Comparison of ENCODE assay signal across 16 cellular contexts in the genomic region with DNA sequence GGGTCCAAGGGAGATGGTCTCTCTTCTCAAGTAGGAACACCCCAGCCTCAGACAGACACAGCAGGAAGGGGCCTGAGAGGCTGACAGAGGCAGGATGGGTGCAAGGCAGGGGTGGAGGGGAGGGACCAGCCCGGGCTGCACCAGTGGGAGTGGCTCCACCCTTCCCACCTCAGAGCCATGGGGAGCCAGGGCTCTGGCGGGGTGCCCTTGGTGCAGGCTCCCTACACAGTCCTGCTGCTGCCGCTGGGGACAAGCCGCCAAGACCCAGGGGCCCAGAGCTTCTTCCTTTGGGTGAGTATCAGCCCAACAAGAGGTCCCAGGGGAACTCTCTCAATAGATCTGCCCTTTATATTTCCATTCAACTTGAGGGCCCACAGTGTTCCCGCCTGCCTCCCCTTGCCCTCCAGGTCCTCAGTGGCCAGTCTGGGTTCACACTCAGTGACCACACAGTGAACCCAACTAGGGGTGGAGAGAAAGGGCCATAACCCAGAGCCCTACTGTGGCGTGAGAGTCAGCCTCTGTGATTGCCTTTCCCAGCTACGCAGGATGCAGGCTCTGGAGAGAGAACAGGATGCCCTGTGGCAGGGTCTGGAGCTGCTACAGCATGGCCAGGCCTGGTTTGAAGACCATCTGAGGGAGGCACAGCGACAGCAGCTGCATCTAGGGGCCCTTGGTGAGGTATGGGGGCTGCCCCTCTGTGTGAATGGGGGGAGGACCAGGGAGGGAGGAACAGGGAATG. TPM values are rescaled to one million over a fixed set of nuclear protein-coding genes. Genes with fewer than 3 reads are reported as not detected.
DNase-seq lines count a peak whose midpoint lies in the region; FAIRE-seq and TF ChIP-seq lines count a peak whose summit lies in the region.
"Had no signal": no experiment of that assay in that cellular context is flagged by ENCODE, and none has a peak within 500 bp of the region (broad histone marks: within the 10 kb centered on the region; RNA-seq: fewer than 3 reads in every experiment).

No MANE protein-coding gene starts in this region.

- H3K79me1 ChIP-seq in H1 (ENCODE audit: low read depth, low read length): no peaks in the 10 kb centered on the region

- H3K27ac ChIP-seq in HEK293 (ENCODE audit: extremely low read depth, low read depth, low read length) (no peak overlapping the region), H1 (ENCODE audit: low read depth, low read length) (0 out of 2 replicates have a peak overlapping the region, but pooled peaks have one; percentile 32), neural progenitor cell (peak overlapping the region; percentile 67), dorsolateral prefrontal cortex (peak overlapping the region in 2 of 59 donors; percentile 28 to 53)

- peak overlapping the region; percentile 29 for H3K27ac Mint-ChIP-seq in Caco-2 (ENCODE audit: unreplicated experiment)
- H3K27ac Mint-ChIP-seq in neural progenitor cell: peak overlapping the region; percentile 96

- TF ChIP-seq RAD21 in H1 (IDR thresholded peaks at IDR 0.05 in 1 of 2, conservative IDR thresholded peaks at IDR 0.05 in 1 of 2; ENCODE audit: low read depth in 2 of 2, low read length in 2 of 2): no peak

- H3K4me1 Mint-ChIP-seq in Caco-2 (ENCODE audit: low read depth, unreplicated experiment) (peaks cover 10% of the 10 kb centered on the region), neural progenitor cell (peaks cover 29% of the 10 kb centered on the region)

- no peak overlapping the region; a peak in 1 of 7 replicates for H3K9ac ChIP-seq in H1 (replicated peaks in 1 of 4; ENCODE audit: extremely low read depth in 1 of 4, low read depth in 3 of 4, low read length in 3 of 4)
- H3K9ac ChIP-seq in neural progenitor cell: no peak overlapping the region

- CTCF ChIA-PET in Caco-2 (lab: Charles Lee) (interaction anchor here (0.6 to 0.8 kb wide), 2 partner anchors 60 to 82 kb away, joined by 3 to 6 read pairs; a partner anchor contains a TSS), HEK293 (lab: Yijun Ruan, JAX) (interaction anchor here (0.7 to 2.1 kb wide), 2 partner anchors 12 to 17 kb away, joined by 4 to 5 read pairs; no protein-coding TSS in a partner anchor), H1 (lab: Charles Lee; ENCODE audit: partially characterized antibody) (interaction anchor here (0.8 to 1.6 kb wide), 9 partner anchors 10 to 133 kb away, joined by 3 to 5 read pairs (median 3); a partner anchor contains a TSS)

- peaks cover 3% of the 10 kb centered on the region; the same call in 1 of the 2 replicates for H3K23me2 ChIP-seq in H1 (ENCODE audit: low read depth, low read length)

- no peak for TF ChIP-seq CTCF in Caco-2 (IDR thresholded peaks at IDR 0.05; ENCODE audit: insufficient read depth in 1 of 2, low read depth in 1 of 2, low read length in 1 of 2, severe bottlenecking in 1 of 2, unreplicated experiment in 1 of 2)
- no peak for TF ChIP-seq CTCF in HEK293 (tag by site-specific recombination; IDR thresholded peaks at IDR 0.05)
- TF ChIP-seq CTCF in H1 (IDR thresholded peaks at IDR 0.05; ENCODE audit: control extremely low read depth in 1 of 3, insufficient read depth in 1 of 3, low read depth in 1 of 3, low read length in 3 of 3): no peak
- TF ChIP-seq CTCF in neural progenitor cell (IDR thresholded peaks at IDR 0.05): no peak
- no peak for TF ChIP-seq CTCF in dorsolateral prefrontal cortex (IDR thresholded peaks at IDR 0.05 in 54 of 56, conservative IDR thresholded peaks at IDR 0.05 in 2 of 56; ENCODE audit: low read depth in 1 of 56, partially characterized antibody in 56 of 56)

- DNase-seq in Caco-2 (no peak), H1 (ENCODE audit: low read depth in 1 of 2, low spot score in 2 of 2) (no peak), neural progenitor cell (ENCODE audit: low spot score) (no peak), dorsolateral prefrontal cortex (no peak), NCI-H345 treated with DMSO at 0.1 percent for 48 hours (lab: John Stamatoyannopoulos, UW; ENCODE audit: unreplicated experiment) (no peak), NCI-H748 treated with DMSO at 0.1 percent for 48 hours (lab: John Stamatoyannopoulos, UW) (no peak)
- DNase-seq: activated CD8-positive, alpha-beta memory T cell treated with anti-CD3 and anti-CD28 coated beads, Interleukin-2, amount 50 U/mL, for 48 hours; activated naive CD4-positive, alpha-beta T cell treated with anti-CD3 and anti-CD28 coated beads, Interleukin-2, amount 50 U/mL, for 16 hours; C1 segment of cervical spinal cord; effector memory CD4-positive, alpha-beta T cell; NCI-H1930; NCI-H524 treated with DMSO at 0.1 percent for 48 hours; OCI-M1 had no signal

- H3K4me1 ChIP-seq in Caco-2 (peaks cover 9% of the 10 kb centered on the region), HEK293 (ENCODE audit: control insufficient read depth, insufficient read depth, low read length) (no peaks in the 10 kb centered on the region), H1 (replicated peaks in 1 of 4; ENCODE audit: control insufficient read depth in 3 of 4, insufficient read depth in 4 of 4, low read length in 3 of 4) (peaks cover 0 to 11% (median under 1%) of the 10 kb centered on the region in 4 experiments; a peak in 4 of 7 replicates), neural progenitor cell (peaks cover 23% of the 10 kb centered on the region)

- peaks cover 18% of the 10 kb centered on the region for H3F3A ChIP-seq in neural progenitor cell (ENCODE audit: low read depth)

- TF ChIP-seq POLR2A in H1 (IDR thresholded peaks at IDR 0.05; ENCODE audit: control extremely low read depth in 1 of 2, low read depth in 2 of 2, low read length in 2 of 2): no peak

- H2AFZ ChIP-seq in H1 (ENCODE audit: low read length) (no peak overlapping the region), neural progenitor cell (replicated peaks) (no peak overlapping the region)

- H2AK5ac ChIP-seq in H1 (ENCODE audit: low read depth, low read length): no peak overlapping the region

- H3K4me2 ChIP-seq in H1 (ENCODE audit: insufficient read depth in 1 of 2, low read depth in 2 of 2, low read length in 2 of 2) (peak overlapping the region in 1 of 2 experiments; percentile 6; a peak in 1 of 4 replicates), neural progenitor cell (peak overlapping the region; percentile 73)

- 91% methylated on average over 8 of the region's 8 CpGs; no CpG with 5 or more reads in 1 of the 2 experiments for WGBS in H1 (ENCODE audit: extremely low coverage in 1 of 2, insufficient coverage in 1 of 2, insufficient read length in 1 of 2, insufficient replicate concordance in 2 of 2, low coverage in 1 of 2, low lambda C conversion rate in 2 of 2, missing lambda C conversion rate in 1 of 2), 2 experiments

- peak overlapping the region; percentile 4 for H3K4me3 Mint-ChIP-seq in Caco-2 (ENCODE audit: unreplicated experiment)
- H3K4me3 Mint-ChIP-seq in neural progenitor cell: peak overlapping the region; percentile 54

- H2BK120ac ChIP-seq in H1 (replicated peaks; ENCODE audit: low read depth, low read length): no peak overlapping the region

- H4K8ac ChIP-seq in H1 (ENCODE audit: extremely low read depth, insufficient read depth, low read length): no peak overlapping the region; the same call in 1 of the 2 replicates

- no peak overlapping the region for H3K4ac ChIP-seq in H1 (replicated peaks; ENCODE audit: insufficient read length, low read depth, low read length)

- POLR2A ChIA-PET in Caco-2 (lab: Charles Lee): interaction anchor here (0.6 to 0.9 kb wide), 2 partner anchors 24 to 33 kb away, joined by 3 to 14 read pairs; no protein-coding TSS in a partner anchor
- POLR2A ChIA-PET in HEK293 (lab: Yijun Ruan, JAX): interaction anchor here (0.9 to 1.7 kb wide), 3 partner anchors 10 to 64 kb away, joined by 3 to 8 read pairs (median 4); a partner anchor contains a TSS
- POLR2A ChIA-PET in H1 (lab: Charles Lee; ENCODE audit: partially characterized antibody): interaction anchor here (0.6 to 1.6 kb wide), 12 partner anchors 10 to 102 kb away, joined by 3 to 12 read pairs (median 3); a partner anchor contains a TSS

- H2BK12ac ChIP-seq in H1 (ENCODE audit: low read depth, low read length): no peak overlapping the region

- no peak for FAIRE-seq in H1 (lab: Jason Lieb, UNC)

- H3K14ac ChIP-seq in H1 (ENCODE audit: insufficient read length): no peak overlapping the region

- 0 out of 2 replicates have a peak overlapping the region, but pooled peaks have one; percentile 12 for H2BK15ac ChIP-seq in H1 (ENCODE audit: low read length)

- H3K27me3 ChIP-seq in Caco-2 (replicated peaks; ENCODE audit: control insufficient read depth, insufficient read depth, low read length) (no peaks in the 10 kb centered on the region), H1 (replicated peaks in 1 of 4; ENCODE audit: control insufficient read depth in 3 of 4, extremely low read depth in 1 of 4, insufficient read depth in 3 of 4, low read length in 3 of 4) (no peaks in the 10 kb centered on the region), neural progenitor cell (no peaks in the 10 kb centered on the region), dorsolateral prefrontal cortex (no peaks in the 10 kb centered on the region)

- no peak overlapping the region for H3K56ac ChIP-seq in H1 (replicated peaks; ENCODE audit: insufficient read length, low read depth, low read length)

- BruUV-seq in Caco-2 (replicated peaks; lab: Mats Ljungman, UMichigan): no TSS peak

- no peak overlapping the region for H2BK20ac ChIP-seq in H1 (ENCODE audit: low read length)

- H3K9me3 Mint-ChIP-seq in Caco-2 (ENCODE audit: unreplicated experiment) (no peaks in the 10 kb centered on the region), neural progenitor cell (no peaks in the 10 kb centered on the region)

- intact Hi-C loops in Caco-2 (cut with micrococcal nuclease; ENCODE audit: unreplicated experiment) (loop anchor here (1.0 to 2.0 kb wide), 2 partner anchors 24 to 34 kb away; a partner anchor contains a TSS), dorsolateral prefrontal cortex (cut with DNase I) (no loop called here)

- H3K27me3 Mint-ChIP-seq in Caco-2 (ENCODE audit: insufficient read depth, unreplicated experiment): no peaks in the 10 kb centered on the region
- H3K27me3 Mint-ChIP-seq in neural progenitor cell (ENCODE audit: insufficient read depth, low read depth): peaks cover 4% of the 10 kb centered on the region

- H4K20me1 ChIP-seq in H1 (replicated peaks in 1 of 2; ENCODE audit: control insufficient read depth in 1 of 2, insufficient read depth in 2 of 2, low read length in 2 of 2): no peaks in the 10 kb centered on the region
- no peaks in the 10 kb centered on the region for H4K20me1 ChIP-seq in neural progenitor cell (ENCODE audit: low read depth)

- H3K4me3 ChIP-seq in Caco-2 (ENCODE audit: low read depth, low read length) (no peak overlapping the region), HEK293 (ENCODE audit: low read depth, low read length) (no peak overlapping the region), H1 (ENCODE audit: extremely low read depth in 1 of 4, insufficient read depth in 2 of 4, low read depth in 3 of 4, low read length in 4 of 4) (no peak overlapping the region), neural progenitor cell (no peak overlapping the region), dorsolateral prefrontal cortex (no peak overlapping the region)

- H3K9me3 ChIP-seq in Caco-2: no peaks in the 10 kb centered on the region
- no peaks in the 10 kb centered on the region for H3K9me3 ChIP-seq in HEK293 (ENCODE audit: control insufficient read depth, insufficient read depth, low read depth, low read length)
- H3K9me3 ChIP-seq in H1 (ENCODE audit: insufficient read depth in 2 of 2, low read depth in 1 of 2, low read length in 1 of 2): no peaks in the 10 kb centered on the region
- H3K9me3 ChIP-seq in neural progenitor cell (ENCODE audit: low read depth): no peaks in the 10 kb centered on the region

- no peak for TF ChIP-seq EP300 in H1 (IDR thresholded peaks at IDR 0.05; ENCODE audit: borderline replicate concordance in 1 of 2, low read depth in 2 of 2, low read length in 2 of 2)

- H4K5ac ChIP-seq in H1 (ENCODE audit: insufficient read length, low read depth, low read length): no peak overlapping the region

- peak overlapping the region; percentile 31 for H4K91ac ChIP-seq in H1 (replicated peaks; ENCODE audit: insufficient read length, low read length)

- peaks cover 22% of the 10 kb centered on the region for H3K36me3 Mint-ChIP-seq in Caco-2 (ENCODE audit: insufficient read depth, unreplicated experiment)
- peaks cover 38% of the 10 kb centered on the region for H3K36me3 Mint-ChIP-seq in neural progenitor cell

- H3K79me2 ChIP-seq in H1 (ENCODE audit: control insufficient read depth in 1 of 2, insufficient read depth in 2 of 2, low read length in 2 of 2) (no peaks in the 10 kb centered on the region), neural progenitor cell (ENCODE audit: low read depth) (no peaks in the 10 kb centered on the region)

- H2BK5ac ChIP-seq in H1 (ENCODE audit: low read depth, low read length): peak overlapping the region; percentile 20; the same call in 1 of the 2 replicates

- H3K36me3 ChIP-seq in Caco-2 (ENCODE audit: control insufficient read depth, insufficient read depth, low read length): 0 out of 2 replicates have a peak, but pooled peaks cover 1% of the 10 kb centered on the region
- peaks cover 14 to 69% of the 10 kb centered on the region in 2 experiments; a peak in 2 of 3 replicates for H3K36me3 ChIP-seq in HEK293 (ENCODE audit: control insufficient read depth in 2 of 2, insufficient read depth in 1 of 2, low read length in 2 of 2)
- H3K36me3 ChIP-seq in H1 (ENCODE audit: control insufficient read depth in 2 of 4, insufficient read depth in 4 of 4, low read length in 3 of 4): peaks cover 0 to 16% (median 1%) of the 10 kb centered on the region in 4 experiments; a peak in 3 of 8 replicates
- H3K36me3 ChIP-seq in neural progenitor cell: no peaks in the 10 kb centered on the region

- H3K18ac ChIP-seq in H1 (ENCODE audit: extremely low read depth, low read length): no peak overlapping the region

- no peak overlapping the region for H3K23ac ChIP-seq in H1 (ENCODE audit: insufficient read length)

RNA-seq across cellular contexts. Expression of a gene that starts 0.6 kb away (rescaled TPM):
- total RNA-seq in Caco-2 (2022) (6.4 and 13.0 TPM in 2 replicates), neural progenitor cell (ENCODE audit: low replicate concordance) (10.1 and 11.9 TPM in 2 replicates), dorsolateral prefrontal cortex (1 to 10 TPM in 92 of 120 experiments, under 1 TPM in 10, not detected in 18; 0.54 to 7.7 (median 1.9) TPM)
- total RNA-seq in H1 (2021; fragmentation: NEBNext Ultra II Directional; extraction: Animal tissue kit (Norgen Biotek cat#: 25700)): 3.4 and 5.9 TPM in 2 replicates
- polyA plus RNA-seq in H1 (2011; rRNA removed): 3.1 and 4.4 TPM in 2 replicates
- 8.2 TPM for polyA plus RNA-seq in H1 (2011; cell fraction: cytosol; rRNA removed)
- polyA plus RNA-seq in H1 (2011; cell fraction: nucleus; rRNA removed): 40.1 TPM
- polyA plus RNA-seq in H1 (2012, experiment 1 of 2): 6.1 to 13.3 TPM (median 9.4 TPM) in 4 replicates
- polyA plus RNA-seq in H1 (2012, experiment 2 of 2): 0.63 TPM
- polyA plus RNA-seq in H1 (2013, experiment 1 of 2): 2.0 TPM
- polyA plus RNA-seq in H1 (2013, experiment 2 of 2): 1.9 TPM
- 1.4 TPM in 1 of 2 replicates, not detected in the other for polyA minus RNA-seq in H1 (2011; rRNA and poly(A)+ RNA removed)
- 1.5 TPM for polyA minus RNA-seq in H1 (2011; cell fraction: cytosol; rRNA and poly(A)+ RNA removed)
- polyA minus RNA-seq in H1 (2011; cell fraction: nucleus; rRNA and poly(A)+ RNA removed): 1.7 TPM
- total RNA-seq: myocyte had no signal

RNA-seq across cellular contexts. Expression of a gene that starts 14.1 kb away (rescaled TPM):
- 0.61 and 1.5 TPM in 2 replicates for total RNA-seq in Caco-2 (2022)
- total RNA-seq in H1 (2021; fragmentation: NEBNext Ultra II Directional; extraction: Animal tissue kit (Norgen Biotek cat#: 25700)): 1.5 and 2.1 TPM in 2 replicates
- 0.82 and 1.1 TPM in 2 replicates for polyA plus RNA-seq in H1 (2011; rRNA removed)
- polyA plus RNA-seq in H1 (2011; cell fraction: cytosol; rRNA removed): 0.93 TPM
- 4.2 TPM for polyA plus RNA-seq in H1 (2011; cell fraction: nucleus; rRNA removed)
- polyA plus RNA-seq in H1 (2012, experiment 1 of 2): 1.3 to 2.1 TPM (median 1.5 TPM) in 4 replicates
- polyA plus RNA-seq in H1 (2012, experiment 2 of 2): 0.68 TPM
- polyA plus RNA-seq in H1 (2013, experiment 1 of 2): 0.97 TPM
- polyA plus RNA-seq in H1 (2013, experiment 2 of 2): 0.48 TPM
- 0.15 and 0.95 TPM in 2 replicates for polyA minus RNA-seq in H1 (2011; rRNA and poly(A)+ RNA removed)
- 0.88 TPM for polyA minus RNA-seq in H1 (2011; cell fraction: cytosol; rRNA and poly(A)+ RNA removed)
- 3.4 TPM for polyA minus RNA-seq in H1 (2011; cell fraction: nucleus; rRNA and poly(A)+ RNA removed)
- 0.15 and 0.34 TPM in 2 replicates for total RNA-seq in neural progenitor cell (ENCODE audit: low replicate concordance)
- 10 to 100 TPM in 116 of 120 experiments, 1 to 10 TPM in 4; 5.9 to 42.6 (median 21.4) TPM for total RNA-seq in dorsolateral prefrontal cortex
- total RNA-seq: myocyte, subcutaneous adipose tissue had no signal

RNA-seq across cellular contexts. Expression of a gene that starts 23.2 kb away (rescaled TPM):
- total RNA-seq in Caco-2 (2022): 49.6 and 51.0 TPM in 2 replicates
- 21.3 and 25.3 TPM in 2 replicates for total RNA-seq in H1 (2021; fragmentation: NEBNext Ultra II Directional; extraction: Animal tissue kit (Norgen Biotek cat#: 25700))
- 26.5 and 34.5 TPM in 2 replicates for polyA plus RNA-seq in H1 (2011; rRNA removed)
- 29.5 TPM for polyA plus RNA-seq in H1 (2011; cell fraction: cytosol; rRNA removed)
- 149 TPM for polyA plus RNA-seq in H1 (2011; cell fraction: nucleus; rRNA removed)
- polyA plus RNA-seq in H1 (2012, experiment 1 of 2): 16.0 to 22.5 TPM (median 20.5 TPM) in 4 replicates
- polyA plus RNA-seq in H1 (2012, experiment 2 of 2): 5.4 TPM
- 15.6 TPM for polyA plus RNA-seq in H1 (2013, experiment 1 of 2)
- polyA plus RNA-seq in H1 (2013, experiment 2 of 2): 14.5 TPM
- 36.0 and 38.2 TPM in 2 replicates for polyA minus RNA-seq in H1 (2011; rRNA and poly(A)+ RNA removed)
- 19.8 TPM for polyA minus RNA-seq in H1 (2011; cell fraction: cytosol; rRNA and poly(A)+ RNA removed)
- 72.1 TPM for polyA minus RNA-seq in H1 (2011; cell fraction: nucleus; rRNA and poly(A)+ RNA removed)
- 45.5 and 50.9 TPM in 2 replicates for total RNA-seq in neural progenitor cell (ENCODE audit: low replicate concordance)
- 10 to 100 TPM in 56 of 120 experiments, 1 to 10 TPM in 63, under 1 TPM in 1; 0.83 to 23.4 (median 9.7) TPM for total RNA-seq in dorsolateral prefrontal cortex

RNA-seq across cellular contexts. Expression of a gene that starts 26.7 kb away (rescaled TPM):
- total RNA-seq in Caco-2 (2022): 374 and 420 TPM in 2 replicates
- 250 and 259 TPM in 2 replicates for total RNA-seq in H1 (2021; fragmentation: NEBNext Ultra II Directional; extraction: Animal tissue kit (Norgen Biotek cat#: 25700))
- polyA plus RNA-seq in H1 (2011; rRNA removed): 236 and 277 TPM in 2 replicates
- 288 TPM for polyA plus RNA-seq in H1 (2011; cell fraction: cytosol; rRNA removed)
- 199 TPM for polyA plus RNA-seq in H1 (2011; cell fraction: nucleus; rRNA removed)
- 240 to 286 TPM (median 280 TPM) in 4 replicates for polyA plus RNA-seq in H1 (2012, experiment 1 of 2)
- 482 TPM for polyA plus RNA-seq in H1 (2012, experiment 2 of 2)
- 173 TPM for polyA plus RNA-seq in H1 (2013, experiment 1 of 2)
- polyA plus RNA-seq in H1 (2013, experiment 2 of 2): 202 TPM
- polyA minus RNA-seq in H1 (2011; rRNA and poly(A)+ RNA removed): 255 and 293 TPM in 2 replicates
- 101 TPM for polyA minus RNA-seq in H1 (2011; cell fraction: cytosol; rRNA and poly(A)+ RNA removed)
- 83.5 TPM for polyA minus RNA-seq in H1 (2011; cell fraction: nucleus; rRNA and poly(A)+ RNA removed)
- 234 and 307 TPM in 2 replicates for total RNA-seq in neural progenitor cell (ENCODE audit: low replicate concordance)
- total RNA-seq in dorsolateral prefrontal cortex: 10 to 100 TPM in 119 of 120 experiments, 1 to 10 TPM in 1; 6.1 to 85.5 (median 25.3) TPM

RNA-seq across cellular contexts. Expression of a gene that starts 32.5 kb away (rescaled TPM):
- total RNA-seq in Caco-2 (2022) (132 and 135 TPM in 2 replicates), neural progenitor cell (ENCODE audit: low replicate concordance) (34.1 and 66.8 TPM in 2 replicates), dorsolateral prefrontal cortex (10 to 100 TPM; 36.7 to 78.7 (median 56.4) TPM)
- total RNA-seq in H1 (2021; fragmentation: NEBNext Ultra II Directional; extraction: Animal tissue kit (Norgen Biotek cat#: 25700)): 162 and 163 TPM in 2 replicates
- 53.5 and 99.3 TPM in 2 replicates for polyA plus RNA-seq in H1 (2011; rRNA removed)
- 38.7 TPM for polyA plus RNA-seq in H1 (2011; cell fraction: cytosol; rRNA removed)
- 191 TPM for polyA plus RNA-seq in H1 (2011; cell fraction: nucleus; rRNA removed)
- 141 to 169 TPM (median 165 TPM) in 4 replicates for polyA plus RNA-seq in H1 (2012, experiment 1 of 2)
- polyA plus RNA-seq in H1 (2012, experiment 2 of 2): 254 TPM
- polyA plus RNA-seq in H1 (2013, experiment 1 of 2): 75.9 TPM
- 66.0 TPM for polyA plus RNA-seq in H1 (2013, experiment 2 of 2)
- polyA minus RNA-seq in H1 (2011; rRNA and poly(A)+ RNA removed): 123 and 151 TPM in 2 replicates
- 89.3 TPM for polyA minus RNA-seq in H1 (2011; cell fraction: cytosol; rRNA and poly(A)+ RNA removed)
- polyA minus RNA-seq in H1 (2011; cell fraction: nucleus; rRNA and poly(A)+ RNA removed): 72.5 TPM
